18 cellular contexts compared by ENCODE assay signal in genomic region chr3:14906355-14906960, GRCh38. TPM values are rescaled to one million over a fixed set of nuclear protein-coding genes. Genes with fewer than 3 reads are reported as not detected.
DNase-seq lines count a peak whose midpoint lies in the region; ATAC-seq, FAIRE-seq and TF ChIP-seq lines count a peak whose summit lies in the region.
"Had no signal": no experiment of that assay in that cellular context is flagged by ENCODE, and none has a peak within 500 bp of the region (broad histone marks: within the 10 kb centered on the region; RNA-seq: fewer than 3 reads in every experiment).

No MANE protein-coding gene starts in this region.

- peaks cover 20% of the 10 kb centered on the region for H3K36me3 Mint-ChIP-seq in endodermal cell (ENCODE audit: low read depth)
- H3K36me3 Mint-ChIP-seq in activated naive CD4-positive, alpha-beta T cell treated with anti-CD3 and anti-CD28 coated beads for 36 hours (ENCODE audit: low read depth): peaks cover 2% of the 10 kb centered on the region
- H3K36me3 Mint-ChIP-seq: CD14-positive monocyte; CD8-positive, alpha-beta T cell had no signal

- no peaks in the 10 kb centered on the region for H3K27me3 Mint-ChIP-seq in endodermal cell (ENCODE audit: insufficient read depth)
- no peaks in the 10 kb centered on the region for H3K27me3 Mint-ChIP-seq in activated naive CD4-positive, alpha-beta T cell treated with anti-CD3 and anti-CD28 coated beads for 36 hours (ENCODE audit: low read depth)

- H3K27ac ChIP-seq in DND-41 (ENCODE audit: low read length) (peak overlapping the region; percentile 74), KOPT-K1 (ENCODE audit: low read depth, low read length, poor library complexity, severe bottlenecking) (peak overlapping the region; percentile 79), endodermal cell (ENCODE audit: low read depth, low read length) (no peak overlapping the region)
- H3K27ac ChIP-seq: A549 had no signal

- H3K9ac ChIP-seq in DND-41 (ENCODE audit: low read depth, low read length): peak overlapping the region; percentile 19
- no peak overlapping the region for H3K9ac ChIP-seq in endodermal cell (ENCODE audit: extremely low read depth, low read length, poor library complexity, severe bottlenecking)

- ATAC-seq in DND-41 (ENCODE audit: insufficient read depth, low read depth) (peak; percentile 55), GM18858 (IDR thresholded peaks at IDR 0.05; ENCODE audit: unreplicated experiment) (no peak)
- ATAC-seq: A549; CD8-positive, alpha-beta T cell; GM12878 had no signal

- FAIRE-seq in GM19239 (lab: Jason Lieb, UNC): no peak
- FAIRE-seq: A549, GM12878, H54 had no signal

- TF ChIP-seq CTCF in DND-41 (IDR thresholded peaks at IDR 0.05; ENCODE audit: borderline replicate concordance, extremely low read depth, low read length, poor library complexity, severe bottlenecking) (no peak), endodermal cell (conservative IDR thresholded peaks at IDR 0.05) (no peak)

- WGBS in endodermal cell (ENCODE audit: insufficient coverage in 1 of 2, insufficient read length in 1 of 2), 2 experiments: 91 to 95% methylated on average over 6 to 11 of the region's 11 CpGs

- H4K20me1 ChIP-seq in DND-41 (ENCODE audit: insufficient read depth, low read length): no peaks in the 10 kb centered on the region

- H3K9me3 ChIP-seq in DND-41 (ENCODE audit: insufficient read depth, low read length, severe bottlenecking) (peaks cover 8% of the 10 kb centered on the region), KOPT-K1 (ENCODE audit: insufficient read depth, low read length, poor library complexity, severe bottlenecking) (peaks cover 10% of the 10 kb centered on the region), endodermal cell (ENCODE audit: control insufficient read depth, low read length) (peaks cover 8% of the 10 kb centered on the region)
- H3K9me3 ChIP-seq: BE2C had no signal

- peaks cover 9% of the 10 kb centered on the region for H3K9me3 Mint-ChIP-seq in endodermal cell
- H3K9me3 Mint-ChIP-seq in activated naive CD4-positive, alpha-beta T cell treated with anti-CD3 and anti-CD28 coated beads for 36 hours: peaks cover 11% of the 10 kb centered on the region

- peak; percentile 69 for DNase-seq in DND-41
- peak; percentile 30 for DNase-seq in endodermal cell
- DNase-seq in putamen (ENCODE audit: low spot score): peak; percentile 4
- no peak for DNase-seq in T-helper 2 cell
- no peak for DNase-seq in GM19239 (ENCODE audit: insufficient read length, low spot score)
- DNase-seq in activated naive CD4-positive, alpha-beta T cell treated with anti-CD3 and anti-CD28 coated beads for 36 hours: no peak
- DNase-seq: BE2C; Caco-2; CD8-positive, alpha-beta T cell; DMS53; IMR-90; KBM-7 had no signal

- H3K27ac Mint-ChIP-seq in endodermal cell: peak overlapping the region; percentile 70
- H3K27ac Mint-ChIP-seq in activated naive CD4-positive, alpha-beta T cell treated with anti-CD3 and anti-CD28 coated beads for 36 hours: no peak overlapping the region
- H3K27ac Mint-ChIP-seq: CD14-positive monocyte; CD8-positive, alpha-beta T cell had no signal

- no peaks in the 10 kb centered on the region for H3K4me1 Mint-ChIP-seq in endodermal cell
- H3K4me1 Mint-ChIP-seq in activated naive CD4-positive, alpha-beta T cell treated with anti-CD3 and anti-CD28 coated beads for 36 hours (ENCODE audit: low read depth): no peaks in the 10 kb centered on the region
- H3K4me1 Mint-ChIP-seq: CD14-positive monocyte had no signal

- H3K4me3 ChIP-seq in DND-41 (ENCODE audit: low read depth in 1 of 2, low read length in 2 of 2): no peak overlapping the region; a peak in 1 of 4 replicates
- no peak overlapping the region for H3K4me3 ChIP-seq in endodermal cell (ENCODE audit: low read length)
- H3K4me3 ChIP-seq: A549, GM12878 had no signal

- intact Hi-C loops in activated naive CD4-positive, alpha-beta T cell treated with anti-CD3 and anti-CD28 coated beads for 36 hours (cut with micrococcal nuclease): no loop called here

- H3K27me3 ChIP-seq in DND-41 (ENCODE audit: insufficient read depth, low read length, poor library complexity) (no peaks in the 10 kb centered on the region), endodermal cell (ENCODE audit: control insufficient read depth, insufficient read depth, low read length, poor library complexity, severe bottlenecking) (no peaks in the 10 kb centered on the region)
- H3K27me3 ChIP-seq: BE2C had no signal

- H3K36me3 ChIP-seq in DND-41 (ENCODE audit: insufficient read depth, low read length) (no peaks in the 10 kb centered on the region; the same call in 1 of the 2 replicates), KOPT-K1 (ENCODE audit: insufficient read depth, low read length) (peaks cover 6% of the 10 kb centered on the region; the same call in 1 of the 2 replicates), endodermal cell (ENCODE audit: control insufficient read depth, insufficient read depth, low read length) (no peaks in the 10 kb centered on the region)
- H3K36me3 ChIP-seq: BE2C had no signal

- H3K79me2 ChIP-seq in DND-41 (ENCODE audit: insufficient read depth, low read length): no peaks in the 10 kb centered on the region

- H3K4me1 ChIP-seq in DND-41 (ENCODE audit: insufficient read depth, low read length) (peaks cover 30% of the 10 kb centered on the region), endodermal cell (ENCODE audit: control insufficient read depth, insufficient read depth, low read length) (no peaks in the 10 kb centered on the region)
- H3K4me1 ChIP-seq: A549, BE2C, Caco-2 had no signal

- no peak overlapping the region for H3K4me3 Mint-ChIP-seq in endodermal cell
- no peak overlapping the region for H3K4me3 Mint-ChIP-seq in activated naive CD4-positive, alpha-beta T cell treated with anti-CD3 and anti-CD28 coated beads for 36 hours
- H3K4me3 Mint-ChIP-seq: CD14-positive monocyte; CD8-positive, alpha-beta T cell had no signal

- CTCF ChIA-PET in activated naive CD4-positive, alpha-beta T cell treated with anti-CD3 and anti-CD28 coated beads for 36 hours (lab: Charles Lee): no interaction called here

- peak overlapping the region; percentile 30; the same call in 1 of the 2 replicates for H2AFZ ChIP-seq in DND-41 (ENCODE audit: low read depth, low read length)

- H3K4me2 ChIP-seq in DND-41 (ENCODE audit: insufficient read depth, low read length): no peak overlapping the region; the same call in 1 of the 2 replicates
- H3K4me2 ChIP-seq: A549 had no signal

RNA-seq across cellular contexts. Expression of gene NR2C2, which starts 40.9 kb away (rescaled TPM):
- 10 to 100 TPM; 54.4 to 60.8 TPM for total RNA-seq in endodermal cell
- polyA plus RNA-seq in endodermal cell (2013, experiment 1 of 2): 33.7 TPM
- polyA plus RNA-seq in endodermal cell (2013, experiment 2 of 2): 31.7 TPM
- 10 to 100 TPM; 60.6 to 61.3 TPM for total RNA-seq in activated naive CD4-positive, alpha-beta T cell treated with anti-CD3 and anti-CD28 coated beads for 36 hours

Comparison
In these comparisons a context has a peak if more than half of its experiments do, and no peak if none do; other contexts are left out.
1. DNase-seq: peak in DND-41 (single experiment), endodermal cell (single experiment) and putamen (single experiment); none in T-helper 2 cell (0 of 5), GM19239 (single experiment) and activated naive CD4-positive, alpha-beta T cell treated with anti-CD3 and anti-CD28 coated beads for 36 hours (single experiment).